1 cellular context compared by ENCODE assay signal in genomic region chr17:20092292-20092867, GRCh38.
TF ChIP-seq lines count a peak whose summit lies in the region.

No MANE protein-coding gene starts in this region.

TF ChIP-seq in HepG2, 621 proteins besides CTCF, POLR2A, EP300 and RAD21:
- no peak for TF ChIP-seq MED1 (CRISPR knock-in tag; IDR thresholded peaks at IDR 0.05)
- TF ChIP-seq NCOA1 (CRISPR knock-in tag; IDR thresholded peaks at IDR 0.05), result no peak
- no peak for TF ChIP-seq PRDM10 (CRISPR knock-in tag; IDR thresholded peaks at IDR 0.05; ENCODE audit: low read depth)
- TF ChIP-seq ZSCAN30 (CRISPR knock-in tag; IDR thresholded peaks at IDR 0.05), result no peak
- no peak for TF ChIP-seq ZNF451 (CRISPR knock-in tag; IDR thresholded peaks at IDR 0.05)
- TF ChIP-seq ZNF367 (CRISPR knock-in tag; IDR thresholded peaks at IDR 0.05; ENCODE audit: borderline replicate concordance), result no peak
- no peak for TF ChIP-seq ATF1 (CRISPR knock-in tag; IDR thresholded peaks at IDR 0.05)
- no peak for TF ChIP-seq ARNTL (CRISPR knock-in tag; IDR thresholded peaks at IDR 0.05)
- no peak for TF ChIP-seq GMEB1 (CRISPR knock-in tag; IDR thresholded peaks at IDR 0.05; ENCODE audit: borderline replicate concordance)
- no peak for TF ChIP-seq ZKSCAN8 (CRISPR knock-in tag; IDR thresholded peaks at IDR 0.05; ENCODE audit: borderline replicate concordance)
- TF ChIP-seq ZNF740 (CRISPR knock-in tag; IDR thresholded peaks at IDR 0.05), result no peak
- no peak for TF ChIP-seq TOPORS (CRISPR knock-in tag; IDR thresholded peaks at IDR 0.05)
- no peak for TF ChIP-seq RORA (CRISPR knock-in tag; IDR thresholded peaks at IDR 0.05)
